1 cellular context compared by ENCODE assay signal in the genomic region with DNA sequence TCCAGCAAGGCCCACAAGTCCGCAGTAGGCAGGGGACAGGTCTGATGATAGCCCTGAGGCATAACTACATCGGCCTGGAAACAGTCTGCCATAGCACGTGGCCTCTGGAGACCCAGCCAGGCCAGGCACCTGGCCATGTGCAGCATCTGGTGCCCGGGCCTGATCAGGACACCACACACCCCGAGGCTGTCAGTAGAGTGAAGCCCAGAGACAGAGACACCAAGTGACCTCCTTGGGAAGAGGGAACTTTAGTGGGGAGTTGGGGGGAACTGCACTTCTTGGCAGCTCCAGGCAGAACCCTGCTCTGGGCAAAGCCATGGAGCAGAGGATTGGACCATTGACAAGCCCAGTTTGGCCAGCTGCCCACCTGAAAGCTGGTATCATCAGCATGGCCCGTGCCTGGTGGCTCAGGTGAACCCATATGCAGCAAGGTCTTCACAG.
TF ChIP-seq lines count a peak whose summit lies in the region.

No MANE protein-coding gene starts in this region.

TF ChIP-seq in GM23338, 12 proteins besides CTCF, POLR2A, EP300 and RAD21 (continued from another document):
- TF ChIP-seq, protein P1, sequence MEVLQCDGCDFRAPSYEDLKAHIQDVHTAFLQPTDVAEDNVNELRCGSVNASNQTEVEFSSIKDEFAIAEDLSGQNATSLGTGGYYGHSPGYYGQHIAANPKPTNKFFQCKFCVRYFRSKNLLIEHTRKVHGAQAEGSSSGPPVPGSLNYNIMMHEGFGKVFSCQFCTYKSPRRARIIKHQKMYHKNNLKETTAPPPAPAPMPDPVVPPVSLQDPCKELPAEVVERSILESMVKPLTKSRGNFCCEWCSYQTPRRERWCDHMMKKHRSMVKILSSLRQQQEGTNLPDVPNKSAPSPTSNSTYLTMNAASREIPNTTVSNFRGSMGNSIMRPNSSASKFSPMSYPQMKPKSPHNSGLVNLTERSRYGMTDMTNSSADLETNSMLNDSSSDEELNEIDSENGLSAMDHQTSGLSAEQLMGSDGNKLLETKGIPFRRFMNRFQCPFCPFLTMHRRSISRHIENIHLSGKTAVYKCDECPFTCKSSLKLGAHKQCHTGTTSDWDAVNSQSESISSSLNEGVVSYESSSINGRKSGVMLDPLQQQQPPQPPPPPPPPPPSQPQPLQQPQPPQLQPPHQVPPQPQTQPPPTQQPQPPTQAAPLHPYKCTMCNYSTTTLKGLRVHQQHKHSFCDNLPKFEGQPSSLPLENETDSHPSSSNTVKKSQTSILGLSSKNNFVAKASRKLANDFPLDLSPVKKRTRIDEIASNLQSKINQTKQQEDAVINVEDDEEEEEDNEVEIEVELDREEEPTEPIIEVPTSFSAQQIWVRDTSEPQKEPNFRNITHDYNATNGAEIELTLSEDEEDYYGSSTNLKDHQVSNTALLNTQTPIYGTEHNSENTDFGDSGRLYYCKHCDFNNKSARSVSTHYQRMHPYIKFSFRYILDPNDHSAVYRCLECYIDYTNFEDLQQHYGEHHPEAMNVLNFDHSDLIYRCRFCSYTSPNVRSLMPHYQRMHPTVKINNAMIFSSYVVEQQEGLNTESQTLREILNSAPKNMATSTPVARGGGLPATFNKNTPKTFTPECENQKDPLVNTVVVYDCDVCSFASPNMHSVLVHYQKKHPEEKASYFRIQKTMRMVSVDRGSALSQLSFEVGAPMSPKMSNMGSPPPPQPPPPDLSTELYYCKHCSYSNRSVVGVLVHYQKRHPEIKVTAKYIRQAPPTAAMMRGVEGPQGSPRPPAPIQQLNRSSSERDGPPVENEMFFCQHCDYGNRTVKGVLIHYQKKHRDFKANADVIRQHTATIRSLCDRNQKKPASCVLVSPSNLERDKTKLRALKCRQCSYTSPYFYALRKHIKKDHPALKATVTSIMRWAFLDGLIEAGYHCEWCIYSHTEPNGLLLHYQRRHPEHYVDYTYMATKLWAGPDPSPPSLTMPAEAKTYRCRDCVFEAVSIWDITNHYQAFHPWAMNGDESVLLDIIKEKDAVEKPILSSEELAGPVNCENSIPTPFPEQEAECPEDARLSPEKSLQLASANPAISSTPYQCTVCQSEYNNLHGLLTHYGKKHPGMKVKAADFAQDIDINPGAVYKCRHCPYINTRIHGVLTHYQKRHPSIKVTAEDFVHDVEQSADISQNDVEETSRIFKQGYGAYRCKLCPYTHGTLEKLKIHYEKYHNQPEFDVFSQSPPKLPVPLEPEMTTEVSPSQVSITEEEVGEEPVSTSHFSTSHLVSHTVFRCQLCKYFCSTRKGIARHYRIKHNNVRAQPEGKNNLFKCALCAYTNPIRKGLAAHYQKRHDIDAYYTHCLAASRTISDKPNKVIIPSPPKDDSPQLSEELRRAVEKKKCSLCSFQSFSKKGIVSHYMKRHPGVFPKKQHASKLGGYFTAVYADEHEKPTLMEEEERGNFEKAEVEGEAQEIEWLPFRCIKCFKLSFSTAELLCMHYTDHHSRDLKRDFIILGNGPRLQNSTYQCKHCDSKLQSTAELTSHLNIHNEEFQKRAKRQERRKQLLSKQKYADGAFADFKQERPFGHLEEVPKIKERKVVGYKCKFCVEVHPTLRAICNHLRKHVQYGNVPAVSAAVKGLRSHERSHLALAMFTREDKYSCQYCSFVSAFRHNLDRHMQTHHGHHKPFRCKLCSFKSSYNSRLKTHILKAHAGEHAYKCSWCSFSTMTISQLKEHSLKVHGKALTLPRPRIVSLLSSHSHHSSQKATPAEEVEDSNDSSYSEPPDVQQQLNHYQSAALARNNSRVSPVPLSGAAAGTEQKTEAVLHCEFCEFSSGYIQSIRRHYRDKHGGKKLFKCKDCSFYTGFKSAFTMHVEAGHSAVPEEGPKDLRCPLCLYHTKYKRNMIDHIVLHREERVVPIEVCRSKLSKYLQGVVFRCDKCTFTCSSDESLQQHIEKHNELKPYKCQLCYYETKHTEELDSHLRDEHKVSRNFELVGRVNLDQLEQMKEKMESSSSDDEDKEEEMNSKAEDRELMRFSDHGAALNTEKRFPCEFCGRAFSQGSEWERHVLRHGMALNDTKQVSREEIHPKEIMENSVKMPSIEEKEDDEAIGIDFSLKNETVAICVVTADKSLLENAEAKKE (CRISPR knock-in tag; IDR thresholded peaks at IDR 0.05): no peak
- TF ChIP-seq EZH2phosphoT487 (IDR thresholded peaks at IDR 0.05; ENCODE audit: unreplicated experiment) (no peak), EZH2 (IDR thresholded peaks at IDR 0.05; ENCODE audit: low read depth, unreplicated experiment) (no peak), CREB1 (CRISPR knock-in tag; IDR thresholded peaks at IDR 0.05; ENCODE audit: low read depth) (no peak), NANOG (IDR thresholded peaks at IDR 0.05; ENCODE audit: borderline replicate concordance) (no peak), JUNB (IDR thresholded peaks at IDR 0.05; ENCODE audit: unreplicated experiment) (no peak)
